ENCODE assay signal across 22 cellular contexts in the genomic region with DNA sequence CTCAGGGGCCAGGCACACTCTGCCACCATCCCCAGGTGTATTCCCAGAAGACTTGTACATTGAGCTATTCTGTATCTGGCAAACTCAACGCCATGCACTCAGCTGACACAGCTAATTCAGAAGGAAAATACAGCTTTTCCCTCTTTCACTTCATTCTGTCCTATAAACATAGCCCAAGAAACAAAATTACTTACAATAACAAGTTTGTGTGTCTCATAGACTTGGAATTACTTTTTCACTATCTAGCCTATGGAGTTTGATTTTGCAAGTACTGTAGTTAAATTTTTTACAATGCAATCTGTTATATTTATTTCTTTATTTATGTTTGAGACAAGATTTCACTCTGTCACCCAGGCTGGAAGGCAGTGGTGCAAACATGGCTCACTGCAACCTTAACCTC.
"Had no signal": no experiment of that assay in that cellular context is flagged by ENCODE, and none has a peak within 500 bp of the region (broad histone marks: within the 10 kb centered on the region; RNA-seq: fewer than 3 reads in every experiment).

No MANE protein-coding gene starts in this region.

- H3K36me3 ChIP-seq: ascending aorta, breast epithelium, heart right ventricle, sigmoid colon, upper lobe of right lung had no signal

- H3K4me1 Mint-ChIP-seq: activated B cell treated with CpG ODN at 0.5 μM for 24 hours; activated CD4-positive, alpha-beta memory T cell treated with anti-CD3 and anti-CD28 coated beads, Interleukin-2, amount 10 ng/mL, durations not matched to agents 7 days and 5 days; immature natural killer cell; memory B cell; stimulated activated effector memory CD8-positive, alpha-beta T cell treated with anti-CD3 and anti-CD28 coated beads, Interleukin-12 subunit alpha, Interleukin-12 subunit beta, amount 100 ng/mL, for 72 hours had no signal

- H3K27ac ChIP-seq: ascending aorta, breast epithelium, coronary artery, heart right ventricle, parathyroid adenoma, sigmoid colon, testis, upper lobe of right lung had no signal

- H3K27me3 ChIP-seq: ascending aorta, breast epithelium, heart right ventricle, sigmoid colon, testis, upper lobe of right lung had no signal

- H3K4me3 ChIP-seq: ascending aorta, breast epithelium, coronary artery, heart right ventricle, mucosa of descending colon, sigmoid colon, testis, upper lobe of right lung had no signal

- H3K27ac Mint-ChIP-seq: activated B cell treated with CpG ODN at 0.5 μM for 24 hours; activated CD4-positive, alpha-beta memory T cell treated with anti-CD3 and anti-CD28 coated beads, Interleukin-2, amount 10 ng/mL, durations not matched to agents 7 days and 5 days; activated T-cell treated with anti-CD3 and anti-CD28 coated beads, Interleukin-2, amount 50 U/mL, for 24 hours; immature natural killer cell; memory B cell; naive B cell; stimulated activated effector memory CD8-positive, alpha-beta T cell treated with anti-CD3 and anti-CD28 coated beads, Interleukin-12 subunit alpha, Interleukin-12 subunit beta, amount 100 ng/mL, for 72 hours had no signal

- H3K9me3 ChIP-seq: ascending aorta, breast epithelium, heart right ventricle, mucosa of descending colon, sigmoid colon, testis, upper lobe of right lung had no signal

- H3K9ac ChIP-seq: parathyroid adenoma had no signal

- H3K27me3 Mint-ChIP-seq: activated CD4-positive, alpha-beta memory T cell treated with anti-CD3 and anti-CD28 coated beads, Interleukin-2, amount 10 ng/mL, durations not matched to agents 7 days and 5 days; activated T-cell treated with anti-CD3 and anti-CD28 coated beads, Interleukin-2, amount 50 U/mL, for 24 hours; T-cell had no signal

- DNase-seq: activated B cell treated with CpG ODN at 0.5 μM for 24 hours; activated CD4-positive, alpha-beta memory T cell treated with anti-CD3 and anti-CD28 coated beads, Interleukin-2, amount 10 ng/mL, durations not matched to agents 7 days and 5 days; activated CD4-positive, alpha-beta T cell treated with anti-CD3 and anti-CD28 coated beads for 4 hours; activated effector memory CD4-positive, alpha-beta T cell treated with anti-CD3 and anti-CD28 coated beads, Interleukin-2, amount 50 U/mL, for 16 hours; activated naive CD4-positive, alpha-beta T cell treated with anti-CD3 and anti-CD28 coated beads, Interleukin-2, amount 50 U/mL, for 16 hours; activated T-cell treated with anti-CD3 and anti-CD28 coated beads, Interleukin-2, amount 50 U/mL, for 24 hours; heart right ventricle; immature natural killer cell; mucosa of descending colon; naive B cell; sigmoid colon; stimulated activated CD4-positive, alpha-beta T cell treated with anti-CD3 and anti-CD28 coated beads, Interleukin-4, amount 100 ng/mL, for 24 hours; T-cell; T-helper 9 cell; testis; upper lobe of right lung had no signal

- H3K4me1 ChIP-seq: breast epithelium, parathyroid adenoma, sigmoid colon, testis, upper lobe of right lung had no signal

- H3K9me3 Mint-ChIP-seq: activated B cell treated with CpG ODN at 0.5 μM for 24 hours; activated CD4-positive, alpha-beta memory T cell treated with anti-CD3 and anti-CD28 coated beads, Interleukin-2, amount 10 ng/mL, durations not matched to agents 7 days and 5 days; activated T-cell treated with anti-CD3 and anti-CD28 coated beads, Interleukin-2, amount 50 U/mL, for 24 hours; immature natural killer cell; memory B cell; naive B cell; stimulated activated effector memory CD8-positive, alpha-beta T cell treated with anti-CD3 and anti-CD28 coated beads, Interleukin-12 subunit alpha, Interleukin-12 subunit beta, amount 100 ng/mL, for 72 hours; T-cell had no signal

- H3K36me3 Mint-ChIP-seq: immature natural killer cell; memory B cell; naive B cell; stimulated activated effector memory CD8-positive, alpha-beta T cell treated with anti-CD3 and anti-CD28 coated beads, Interleukin-12 subunit alpha, Interleukin-12 subunit beta, amount 100 ng/mL, for 72 hours; T-cell had no signal

- H3K4me3 Mint-ChIP-seq: activated B cell treated with CpG ODN at 0.5 μM for 24 hours; activated CD4-positive, alpha-beta memory T cell treated with anti-CD3 and anti-CD28 coated beads, Interleukin-2, amount 10 ng/mL, durations not matched to agents 7 days and 5 days; activated T-cell treated with anti-CD3 and anti-CD28 coated beads, Interleukin-2, amount 50 U/mL, for 24 hours; immature natural killer cell; memory B cell; naive B cell; stimulated activated effector memory CD8-positive, alpha-beta T cell treated with anti-CD3 and anti-CD28 coated beads, Interleukin-12 subunit alpha, Interleukin-12 subunit beta, amount 100 ng/mL, for 72 hours; T-cell had no signal
